2 cellular contexts compared by ENCODE assay signal in the genomic region with DNA sequence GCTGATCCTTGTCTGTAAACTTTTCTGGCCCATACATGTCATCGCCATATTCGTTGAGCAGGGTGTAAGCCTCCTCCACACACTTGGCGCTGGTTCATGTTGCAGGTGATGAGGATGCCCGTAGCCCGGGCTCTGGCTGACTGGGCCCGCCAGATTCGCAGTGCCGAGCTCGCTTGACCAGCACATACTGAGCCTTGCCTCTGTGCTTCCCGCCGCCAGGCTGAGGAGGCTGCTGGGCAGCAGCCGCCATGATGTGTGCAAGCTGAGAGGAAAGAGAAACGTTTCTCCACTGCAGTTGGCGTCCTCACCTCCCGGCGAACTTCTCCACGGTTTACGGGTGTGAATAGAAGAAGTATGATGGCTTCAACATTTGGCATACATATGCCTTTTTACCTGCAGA.
TF ChIP-seq lines count a peak whose summit lies in the region.

No MANE protein-coding gene starts in this region.

TF ChIP-seq in GM23338, 12 proteins besides CTCF, POLR2A, EP300 and RAD21:
- no peak for TF ChIP-seq ZNF331 (CRISPR knock-in tag; IDR thresholded peaks at IDR 0.05; ENCODE audit: low read depth)
- TF ChIP-seq, protein P1, sequence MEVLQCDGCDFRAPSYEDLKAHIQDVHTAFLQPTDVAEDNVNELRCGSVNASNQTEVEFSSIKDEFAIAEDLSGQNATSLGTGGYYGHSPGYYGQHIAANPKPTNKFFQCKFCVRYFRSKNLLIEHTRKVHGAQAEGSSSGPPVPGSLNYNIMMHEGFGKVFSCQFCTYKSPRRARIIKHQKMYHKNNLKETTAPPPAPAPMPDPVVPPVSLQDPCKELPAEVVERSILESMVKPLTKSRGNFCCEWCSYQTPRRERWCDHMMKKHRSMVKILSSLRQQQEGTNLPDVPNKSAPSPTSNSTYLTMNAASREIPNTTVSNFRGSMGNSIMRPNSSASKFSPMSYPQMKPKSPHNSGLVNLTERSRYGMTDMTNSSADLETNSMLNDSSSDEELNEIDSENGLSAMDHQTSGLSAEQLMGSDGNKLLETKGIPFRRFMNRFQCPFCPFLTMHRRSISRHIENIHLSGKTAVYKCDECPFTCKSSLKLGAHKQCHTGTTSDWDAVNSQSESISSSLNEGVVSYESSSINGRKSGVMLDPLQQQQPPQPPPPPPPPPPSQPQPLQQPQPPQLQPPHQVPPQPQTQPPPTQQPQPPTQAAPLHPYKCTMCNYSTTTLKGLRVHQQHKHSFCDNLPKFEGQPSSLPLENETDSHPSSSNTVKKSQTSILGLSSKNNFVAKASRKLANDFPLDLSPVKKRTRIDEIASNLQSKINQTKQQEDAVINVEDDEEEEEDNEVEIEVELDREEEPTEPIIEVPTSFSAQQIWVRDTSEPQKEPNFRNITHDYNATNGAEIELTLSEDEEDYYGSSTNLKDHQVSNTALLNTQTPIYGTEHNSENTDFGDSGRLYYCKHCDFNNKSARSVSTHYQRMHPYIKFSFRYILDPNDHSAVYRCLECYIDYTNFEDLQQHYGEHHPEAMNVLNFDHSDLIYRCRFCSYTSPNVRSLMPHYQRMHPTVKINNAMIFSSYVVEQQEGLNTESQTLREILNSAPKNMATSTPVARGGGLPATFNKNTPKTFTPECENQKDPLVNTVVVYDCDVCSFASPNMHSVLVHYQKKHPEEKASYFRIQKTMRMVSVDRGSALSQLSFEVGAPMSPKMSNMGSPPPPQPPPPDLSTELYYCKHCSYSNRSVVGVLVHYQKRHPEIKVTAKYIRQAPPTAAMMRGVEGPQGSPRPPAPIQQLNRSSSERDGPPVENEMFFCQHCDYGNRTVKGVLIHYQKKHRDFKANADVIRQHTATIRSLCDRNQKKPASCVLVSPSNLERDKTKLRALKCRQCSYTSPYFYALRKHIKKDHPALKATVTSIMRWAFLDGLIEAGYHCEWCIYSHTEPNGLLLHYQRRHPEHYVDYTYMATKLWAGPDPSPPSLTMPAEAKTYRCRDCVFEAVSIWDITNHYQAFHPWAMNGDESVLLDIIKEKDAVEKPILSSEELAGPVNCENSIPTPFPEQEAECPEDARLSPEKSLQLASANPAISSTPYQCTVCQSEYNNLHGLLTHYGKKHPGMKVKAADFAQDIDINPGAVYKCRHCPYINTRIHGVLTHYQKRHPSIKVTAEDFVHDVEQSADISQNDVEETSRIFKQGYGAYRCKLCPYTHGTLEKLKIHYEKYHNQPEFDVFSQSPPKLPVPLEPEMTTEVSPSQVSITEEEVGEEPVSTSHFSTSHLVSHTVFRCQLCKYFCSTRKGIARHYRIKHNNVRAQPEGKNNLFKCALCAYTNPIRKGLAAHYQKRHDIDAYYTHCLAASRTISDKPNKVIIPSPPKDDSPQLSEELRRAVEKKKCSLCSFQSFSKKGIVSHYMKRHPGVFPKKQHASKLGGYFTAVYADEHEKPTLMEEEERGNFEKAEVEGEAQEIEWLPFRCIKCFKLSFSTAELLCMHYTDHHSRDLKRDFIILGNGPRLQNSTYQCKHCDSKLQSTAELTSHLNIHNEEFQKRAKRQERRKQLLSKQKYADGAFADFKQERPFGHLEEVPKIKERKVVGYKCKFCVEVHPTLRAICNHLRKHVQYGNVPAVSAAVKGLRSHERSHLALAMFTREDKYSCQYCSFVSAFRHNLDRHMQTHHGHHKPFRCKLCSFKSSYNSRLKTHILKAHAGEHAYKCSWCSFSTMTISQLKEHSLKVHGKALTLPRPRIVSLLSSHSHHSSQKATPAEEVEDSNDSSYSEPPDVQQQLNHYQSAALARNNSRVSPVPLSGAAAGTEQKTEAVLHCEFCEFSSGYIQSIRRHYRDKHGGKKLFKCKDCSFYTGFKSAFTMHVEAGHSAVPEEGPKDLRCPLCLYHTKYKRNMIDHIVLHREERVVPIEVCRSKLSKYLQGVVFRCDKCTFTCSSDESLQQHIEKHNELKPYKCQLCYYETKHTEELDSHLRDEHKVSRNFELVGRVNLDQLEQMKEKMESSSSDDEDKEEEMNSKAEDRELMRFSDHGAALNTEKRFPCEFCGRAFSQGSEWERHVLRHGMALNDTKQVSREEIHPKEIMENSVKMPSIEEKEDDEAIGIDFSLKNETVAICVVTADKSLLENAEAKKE (CRISPR knock-in tag; IDR thresholded peaks at IDR 0.05) = no peak
TF ChIP-seq in GM23338: peak in this region for 0.

TF ChIP-seq in H1, 55 proteins besides CTCF, POLR2A, EP300 and RAD21:
- TF ChIP-seq HDAC6 (IDR thresholded peaks at IDR 0.05; ENCODE audit: low read depth, low read length) (no peak), CREB1 (IDR thresholded peaks at IDR 0.05) (no peak), JUN (IDR thresholded peaks at IDR 0.05; ENCODE audit: low read depth, low read length) (no peak), EGR1 (IDR thresholded peaks at IDR 0.05; ENCODE audit: borderline replicate concordance, low read depth, low read length) (no peak), EZH2 (IDR thresholded peaks at IDR 0.05; ENCODE audit: low read depth, low read length, severe bottlenecking) (no peak), KDM5A (IDR thresholded peaks at IDR 0.05; ENCODE audit: low read length) (no peak), PHF8 (conservative IDR thresholded peaks at IDR 0.05; ENCODE audit: low read depth, low read length) (no peak), BCL11A (IDR thresholded peaks at IDR 0.05; ENCODE audit: low read depth in 2 of 2, low read length in 2 of 2) (no peak), JUND (IDR thresholded peaks at IDR 0.05; ENCODE audit: low read length) (no peak), TAF7 (optimal IDR thresholded peaks at IDR 0.05; ENCODE audit: borderline replicate concordance, low read depth, low read length) (no peak)
